ENCODE assay signal across 1 cellular context in genomic region chr16:31700200-31700529, GRCh38.
TF ChIP-seq lines count a peak whose summit lies in the region.

No MANE protein-coding gene starts in this region.

TF ChIP-seq in HEK293T, 16 proteins besides CTCF, POLR2A, EP300 and RAD21 (continued from another document):
- no peak for TF ChIP-seq FOXA1 (IDR thresholded peaks at IDR 0.05)
- TF ChIP-seq ZNF384 (IDR thresholded peaks at IDR 0.05) = no peak
- no peak for TF ChIP-seq HDGF (IDR thresholded peaks at IDR 0.05; ENCODE audit: borderline replicate concordance)
